In genomic region chr6:15935661-15936060, GRCh38 we compare ENCODE assay signal across 9 cellular contexts.
"Had no signal": no experiment of that assay in that cellular context is flagged by ENCODE, and none has a peak within 500 bp of the region (broad histone marks: within the 10 kb centered on the region; RNA-seq: fewer than 3 reads in every experiment).

No MANE protein-coding gene starts in this region.

- H3K27ac Mint-ChIP-seq: GM23338, HFFc6 had no signal

- H2AFZ ChIP-seq: GM23338 had no signal

- H3K4me3 Mint-ChIP-seq: GM23338, HFFc6 had no signal

- H3K36me3 ChIP-seq: HAP-1 had no signal

- H3K9me3 ChIP-seq: HAP-1 had no signal

- H3K9ac ChIP-seq: KMS-11 had no signal

- H3K4me1 Mint-ChIP-seq: GM23338 had no signal

- DNase-seq: H7, HFFc6, IMR-90, KBM-7 had no signal

- H3K4me1 ChIP-seq: HAP-1 had no signal

- H3K27ac ChIP-seq: HL-60, KMS-11 had no signal

- H3K4me2 ChIP-seq: GM23338, KMS-11 had no signal

- ATAC-seq: GM23338, HCT116 had no signal

- H3K4me3 ChIP-seq: GM23338, HAP-1 had no signal
